In the genomic region with DNA sequence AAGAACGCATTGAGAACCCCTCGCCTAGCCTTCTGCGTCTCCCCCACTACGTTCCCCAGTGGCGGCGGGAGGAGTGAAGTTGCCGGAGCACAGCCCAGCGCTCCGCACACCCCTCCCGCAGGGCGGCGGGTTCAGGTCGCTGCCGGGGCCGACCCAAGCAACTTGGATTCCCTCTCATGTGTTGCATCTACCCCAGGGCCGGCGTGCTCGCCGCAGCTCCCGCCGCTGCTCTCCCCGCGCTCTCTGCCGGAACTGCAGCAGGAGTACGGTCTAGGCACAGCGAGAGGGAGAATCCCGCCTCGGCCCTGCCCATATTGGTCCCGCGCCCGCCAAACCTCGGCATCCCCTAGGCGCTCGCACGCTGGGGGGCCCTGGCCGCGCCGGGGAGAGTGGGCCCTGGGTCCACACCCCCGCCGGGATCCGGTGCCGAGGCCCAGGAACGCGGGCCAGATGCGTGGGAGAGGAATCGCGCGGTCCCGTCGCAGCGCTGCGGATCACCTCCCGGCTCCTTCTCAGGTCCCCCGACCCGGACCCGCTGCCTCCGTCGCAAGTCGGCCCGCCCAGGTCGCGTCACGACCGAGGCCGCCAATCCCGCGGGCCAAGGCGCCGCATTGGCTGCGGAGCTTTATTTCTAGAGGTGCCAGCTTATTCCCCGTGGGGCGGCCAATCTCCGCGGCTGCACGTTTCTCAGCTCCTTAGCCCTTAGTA, we compare ENCODE assay signal across 1 cellular context.
TF ChIP-seq lines count a peak whose summit lies in the region.

No MANE protein-coding gene starts in this region.

TF ChIP-seq in HepG2, 621 proteins besides CTCF, POLR2A, EP300 and RAD21 (continued from another document and continues in another):
- TF ChIP-seq, protein P1, sequence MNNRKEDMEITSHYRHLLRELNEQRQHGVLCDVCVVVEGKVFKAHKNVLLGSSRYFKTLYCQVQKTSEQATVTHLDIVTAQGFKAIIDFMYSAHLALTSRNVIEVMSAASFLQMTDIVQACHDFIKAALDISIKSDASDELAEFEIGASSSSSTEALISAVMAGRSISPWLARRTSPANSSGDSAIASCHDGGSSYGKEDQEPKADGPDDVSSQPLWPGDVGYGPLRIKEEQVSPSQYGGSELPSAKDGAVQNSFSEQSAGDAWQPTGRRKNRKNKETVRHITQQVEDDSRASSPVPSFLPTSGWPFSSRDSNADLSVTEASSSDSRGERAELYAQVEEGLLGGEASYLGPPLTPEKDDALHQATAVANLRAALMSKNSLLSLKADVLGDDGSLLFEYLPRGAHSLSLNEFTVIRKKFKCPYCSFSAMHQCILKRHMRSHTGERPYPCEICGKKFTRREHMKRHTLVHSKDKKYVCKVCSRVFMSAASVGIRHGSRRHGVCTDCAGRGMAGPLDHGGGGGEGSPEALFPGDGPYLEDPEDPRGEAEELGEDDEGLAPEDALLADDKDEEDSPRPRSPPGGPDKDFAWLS (CRISPR knock-in tag; IDR thresholded peaks at IDR 0.05; ENCODE audit: borderline replicate concordance) = no peak
- TF ChIP-seq PLRG1 (conservative IDR thresholded peaks at IDR 0.05) (no peak), CCDC6 (CRISPR knock-in tag; IDR thresholded peaks at IDR 0.05) (no peak), HDAC6 (IDR thresholded peaks at IDR 0.05; ENCODE audit: low read depth, low read length) (no peak), KDM4B (CRISPR knock-in tag; IDR thresholded peaks at IDR 0.05) (no peak), THAP11 (CRISPR knock-in tag; IDR thresholded peaks at IDR 0.05) (peak; percentile 16; the same call in 1 of the 2 replicates), SP2 (CRISPR knock-in tag; IDR thresholded peaks at IDR 0.05) (no peak), SNRNP70 (IDR thresholded peaks at IDR 0.05; ENCODE audit: low read depth, low read length) (no peak), ZNF564 (CRISPR knock-in tag; IDR thresholded peaks at IDR 0.05) (0 out of 2 replicates have a peak, but pooled peaks have one; percentile 54), SMC3 (IDR thresholded peaks at IDR 0.05; ENCODE audit: low read length) (no peak), ZNF782 (CRISPR knock-in tag; IDR thresholded peaks at IDR 0.05; ENCODE audit: borderline replicate concordance) (no peak; the same call in 1 of the 2 replicates), ZNF10 (CRISPR knock-in tag; IDR thresholded peaks at IDR 0.05; ENCODE audit: borderline replicate concordance, low read depth) (no peak), ZFP36L1 (CRISPR knock-in tag; IDR thresholded peaks at IDR 0.05) (no peak), ELF4 (CRISPR knock-in tag; IDR thresholded peaks at IDR 0.05; ENCODE audit: borderline replicate concordance) (no peak), ZNF143 (CRISPR knock-in tag; IDR thresholded peaks at IDR 0.05) (no peak), MAF1 (CRISPR knock-in tag; IDR thresholded peaks at IDR 0.05; ENCODE audit: borderline replicate concordance) (no peak), SMAD3 (CRISPR knock-in tag; IDR thresholded peaks at IDR 0.05) (no peak), ZNF577 (CRISPR knock-in tag; IDR thresholded peaks at IDR 0.05; ENCODE audit: borderline replicate concordance, low read depth) (no peak), TP53 (CRISPR knock-in tag; conservative IDR thresholded peaks at IDR 0.05) (0 out of 2 replicates have a peak, but pooled peaks have one; percentile 17), MEF2D (CRISPR knock-in tag; IDR thresholded peaks at IDR 0.05) (no peak), ZNF382 (CRISPR knock-in tag; IDR thresholded peaks at IDR 0.05; ENCODE audit: borderline replicate concordance) (no peak), PCBP2 (optimal IDR thresholded peaks at IDR 0.05; ENCODE audit: low read depth, low read length, poor library complexity, severe bottlenecking) (no peak)
- TF ChIP-seq, protein P2, sequence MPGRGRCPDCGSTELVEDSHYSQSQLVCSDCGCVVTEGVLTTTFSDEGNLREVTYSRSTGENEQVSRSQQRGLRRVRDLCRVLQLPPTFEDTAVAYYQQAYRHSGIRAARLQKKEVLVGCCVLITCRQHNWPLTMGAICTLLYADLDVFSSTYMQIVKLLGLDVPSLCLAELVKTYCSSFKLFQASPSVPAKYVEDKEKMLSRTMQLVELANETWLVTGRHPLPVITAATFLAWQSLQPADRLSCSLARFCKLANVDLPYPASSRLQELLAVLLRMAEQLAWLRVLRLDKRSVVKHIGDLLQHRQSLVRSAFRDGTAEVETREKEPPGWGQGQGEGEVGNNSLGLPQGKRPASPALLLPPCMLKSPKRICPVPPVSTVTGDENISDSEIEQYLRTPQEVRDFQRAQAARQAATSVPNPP (CRISPR knock-in tag; IDR thresholded peaks at IDR 0.05) = no peak
- TF ChIP-seq, protein P3, sequence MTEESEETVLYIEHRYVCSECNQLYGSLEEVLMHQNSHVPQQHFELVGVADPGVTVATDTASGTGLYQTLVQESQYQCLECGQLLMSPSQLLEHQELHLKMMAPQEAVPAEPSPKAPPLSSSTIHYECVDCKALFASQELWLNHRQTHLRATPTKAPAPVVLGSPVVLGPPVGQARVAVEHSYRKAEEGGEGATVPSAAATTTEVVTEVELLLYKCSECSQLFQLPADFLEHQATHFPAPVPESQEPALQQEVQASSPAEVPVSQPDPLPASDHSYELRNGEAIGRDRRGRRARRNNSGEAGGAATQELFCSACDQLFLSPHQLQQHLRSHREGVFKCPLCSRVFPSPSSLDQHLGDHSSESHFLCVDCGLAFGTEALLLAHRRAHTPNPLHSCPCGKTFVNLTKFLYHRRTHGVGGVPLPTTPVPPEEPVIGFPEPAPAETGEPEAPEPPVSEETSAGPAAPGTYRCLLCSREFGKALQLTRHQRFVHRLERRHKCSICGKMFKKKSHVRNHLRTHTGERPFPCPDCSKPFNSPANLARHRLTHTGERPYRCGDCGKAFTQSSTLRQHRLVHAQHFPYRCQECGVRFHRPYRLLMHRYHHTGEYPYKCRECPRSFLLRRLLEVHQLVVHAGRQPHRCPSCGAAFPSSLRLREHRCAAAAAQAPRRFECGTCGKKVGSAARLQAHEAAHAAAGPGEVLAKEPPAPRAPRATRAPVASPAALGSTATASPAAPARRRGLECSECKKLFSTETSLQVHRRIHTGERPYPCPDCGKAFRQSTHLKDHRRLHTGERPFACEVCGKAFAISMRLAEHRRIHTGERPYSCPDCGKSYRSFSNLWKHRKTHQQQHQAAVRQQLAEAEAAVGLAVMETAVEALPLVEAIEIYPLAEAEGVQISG (CRISPR knock-in tag; IDR thresholded peaks at IDR 0.05) = peak; percentile 25
- TF ChIP-seq, protein P4, sequence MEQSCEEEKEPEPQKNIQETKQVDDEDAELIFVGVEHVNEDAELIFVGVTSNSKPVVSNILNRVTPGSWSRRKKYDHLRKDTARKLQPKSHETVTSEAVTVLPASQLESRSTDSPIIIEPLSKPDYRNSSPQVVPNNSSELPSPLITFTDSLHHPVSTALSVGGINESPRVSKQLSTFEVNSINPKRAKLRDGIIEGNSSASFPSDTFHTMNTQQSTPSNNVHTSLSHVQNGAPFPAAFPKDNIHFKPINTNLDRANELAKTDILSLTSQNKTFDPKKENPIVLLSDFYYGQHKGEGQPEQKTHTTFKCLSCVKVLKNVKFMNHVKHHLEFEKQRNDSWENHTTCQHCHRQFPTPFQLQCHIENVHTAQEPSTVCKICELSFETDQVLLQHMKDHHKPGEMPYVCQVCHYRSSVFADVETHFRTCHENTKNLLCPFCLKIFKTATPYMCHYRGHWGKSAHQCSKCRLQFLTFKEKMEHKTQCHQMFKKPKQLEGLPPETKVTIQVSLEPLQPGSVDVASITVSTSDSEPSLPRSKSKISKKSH (CRISPR knock-in tag; IDR thresholded peaks at IDR 0.05; ENCODE audit: borderline replicate concordance) = peak; percentile 73
- TF ChIP-seq, protein P5, sequence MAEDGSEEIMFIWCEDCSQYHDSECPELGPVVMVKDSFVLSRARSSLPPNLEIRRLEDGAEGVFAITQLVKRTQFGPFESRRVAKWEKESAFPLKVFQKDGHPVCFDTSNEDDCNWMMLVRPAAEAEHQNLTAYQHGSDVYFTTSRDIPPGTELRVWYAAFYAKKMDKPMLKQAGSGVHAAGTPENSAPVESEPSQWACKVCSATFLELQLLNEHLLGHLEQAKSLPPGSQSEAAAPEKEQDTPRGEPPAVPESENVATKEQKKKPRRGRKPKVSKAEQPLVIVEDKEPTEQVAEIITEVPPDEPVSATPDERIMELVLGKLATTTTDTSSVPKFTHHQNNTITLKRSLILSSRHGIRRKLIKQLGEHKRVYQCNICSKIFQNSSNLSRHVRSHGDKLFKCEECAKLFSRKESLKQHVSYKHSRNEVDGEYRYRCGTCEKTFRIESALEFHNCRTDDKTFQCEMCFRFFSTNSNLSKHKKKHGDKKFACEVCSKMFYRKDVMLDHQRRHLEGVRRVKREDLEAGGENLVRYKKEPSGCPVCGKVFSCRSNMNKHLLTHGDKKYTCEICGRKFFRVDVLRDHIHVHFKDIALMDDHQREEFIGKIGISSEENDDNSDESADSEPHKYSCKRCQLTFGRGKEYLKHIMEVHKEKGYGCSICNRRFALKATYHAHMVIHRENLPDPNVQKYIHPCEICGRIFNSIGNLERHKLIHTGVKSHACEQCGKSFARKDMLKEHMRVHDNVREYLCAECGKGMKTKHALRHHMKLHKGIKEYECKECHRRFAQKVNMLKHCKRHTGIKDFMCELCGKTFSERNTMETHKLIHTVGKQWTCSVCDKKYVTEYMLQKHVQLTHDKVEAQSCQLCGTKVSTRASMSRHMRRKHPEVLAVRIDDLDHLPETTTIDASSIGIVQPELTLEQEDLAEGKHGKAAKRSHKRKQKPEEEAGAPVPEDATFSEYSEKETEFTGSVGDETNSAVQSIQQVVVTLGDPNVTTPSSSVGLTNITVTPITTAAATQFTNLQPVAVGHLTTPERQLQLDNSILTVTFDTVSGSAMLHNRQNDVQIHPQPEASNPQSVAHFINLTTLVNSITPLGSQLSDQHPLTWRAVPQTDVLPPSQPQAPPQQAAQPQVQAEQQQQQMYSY (CRISPR knock-in tag; IDR thresholded peaks at IDR 0.05) = no peak
- TF ChIP-seq, protein P6, sequence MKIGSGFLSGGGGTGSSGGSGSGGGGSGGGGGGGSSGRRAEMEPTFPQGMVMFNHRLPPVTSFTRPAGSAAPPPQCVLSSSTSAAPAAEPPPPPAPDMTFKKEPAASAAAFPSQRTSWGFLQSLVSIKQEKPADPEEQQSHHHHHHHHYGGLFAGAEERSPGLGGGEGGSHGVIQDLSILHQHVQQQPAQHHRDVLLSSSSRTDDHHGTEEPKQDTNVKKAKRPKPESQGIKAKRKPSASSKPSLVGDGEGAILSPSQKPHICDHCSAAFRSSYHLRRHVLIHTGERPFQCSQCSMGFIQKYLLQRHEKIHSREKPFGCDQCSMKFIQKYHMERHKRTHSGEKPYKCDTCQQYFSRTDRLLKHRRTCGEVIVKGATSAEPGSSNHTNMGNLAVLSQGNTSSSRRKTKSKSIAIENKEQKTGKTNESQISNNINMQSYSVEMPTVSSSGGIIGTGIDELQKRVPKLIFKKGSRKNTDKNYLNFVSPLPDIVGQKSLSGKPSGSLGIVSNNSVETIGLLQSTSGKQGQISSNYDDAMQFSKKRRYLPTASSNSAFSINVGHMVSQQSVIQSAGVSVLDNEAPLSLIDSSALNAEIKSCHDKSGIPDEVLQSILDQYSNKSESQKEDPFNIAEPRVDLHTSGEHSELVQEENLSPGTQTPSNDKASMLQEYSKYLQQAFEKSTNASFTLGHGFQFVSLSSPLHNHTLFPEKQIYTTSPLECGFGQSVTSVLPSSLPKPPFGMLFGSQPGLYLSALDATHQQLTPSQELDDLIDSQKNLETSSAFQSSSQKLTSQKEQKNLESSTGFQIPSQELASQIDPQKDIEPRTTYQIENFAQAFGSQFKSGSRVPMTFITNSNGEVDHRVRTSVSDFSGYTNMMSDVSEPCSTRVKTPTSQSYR (CRISPR knock-in tag; IDR thresholded peaks at IDR 0.05; ENCODE audit: borderline replicate concordance) = no peak
- TF ChIP-seq, protein P7, sequence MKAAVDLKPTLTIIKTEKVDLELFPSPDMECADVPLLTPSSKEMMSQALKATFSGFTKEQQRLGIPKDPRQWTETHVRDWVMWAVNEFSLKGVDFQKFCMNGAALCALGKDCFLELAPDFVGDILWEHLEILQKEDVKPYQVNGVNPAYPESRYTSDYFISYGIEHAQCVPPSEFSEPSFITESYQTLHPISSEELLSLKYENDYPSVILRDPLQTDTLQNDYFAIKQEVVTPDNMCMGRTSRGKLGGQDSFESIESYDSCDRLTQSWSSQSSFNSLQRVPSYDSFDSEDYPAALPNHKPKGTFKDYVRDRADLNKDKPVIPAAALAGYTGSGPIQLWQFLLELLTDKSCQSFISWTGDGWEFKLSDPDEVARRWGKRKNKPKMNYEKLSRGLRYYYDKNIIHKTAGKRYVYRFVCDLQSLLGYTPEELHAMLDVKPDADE (CRISPR knock-in tag; IDR thresholded peaks at IDR 0.05) = no peak; the same call in 1 of the 2 replicates
- TF ChIP-seq, protein P8, sequence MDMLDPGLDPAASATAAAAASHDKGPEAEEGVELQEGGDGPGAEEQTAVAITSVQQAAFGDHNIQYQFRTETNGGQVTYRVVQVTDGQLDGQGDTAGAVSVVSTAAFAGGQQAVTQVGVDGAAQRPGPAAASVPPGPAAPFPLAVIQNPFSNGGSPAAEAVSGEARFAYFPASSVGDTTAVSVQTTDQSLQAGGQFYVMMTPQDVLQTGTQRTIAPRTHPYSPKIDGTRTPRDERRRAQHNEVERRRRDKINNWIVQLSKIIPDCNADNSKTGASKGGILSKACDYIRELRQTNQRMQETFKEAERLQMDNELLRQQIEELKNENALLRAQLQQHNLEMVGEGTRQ (IDR thresholded peaks at IDR 0.05; ENCODE audit: low read depth, low read length) = no peak
- TF ChIP-seq, protein P8 (CRISPR knock-in tag; IDR thresholded peaks at IDR 0.05; ENCODE audit: borderline replicate concordance) = no peak
- TF ChIP-seq, protein P9, sequence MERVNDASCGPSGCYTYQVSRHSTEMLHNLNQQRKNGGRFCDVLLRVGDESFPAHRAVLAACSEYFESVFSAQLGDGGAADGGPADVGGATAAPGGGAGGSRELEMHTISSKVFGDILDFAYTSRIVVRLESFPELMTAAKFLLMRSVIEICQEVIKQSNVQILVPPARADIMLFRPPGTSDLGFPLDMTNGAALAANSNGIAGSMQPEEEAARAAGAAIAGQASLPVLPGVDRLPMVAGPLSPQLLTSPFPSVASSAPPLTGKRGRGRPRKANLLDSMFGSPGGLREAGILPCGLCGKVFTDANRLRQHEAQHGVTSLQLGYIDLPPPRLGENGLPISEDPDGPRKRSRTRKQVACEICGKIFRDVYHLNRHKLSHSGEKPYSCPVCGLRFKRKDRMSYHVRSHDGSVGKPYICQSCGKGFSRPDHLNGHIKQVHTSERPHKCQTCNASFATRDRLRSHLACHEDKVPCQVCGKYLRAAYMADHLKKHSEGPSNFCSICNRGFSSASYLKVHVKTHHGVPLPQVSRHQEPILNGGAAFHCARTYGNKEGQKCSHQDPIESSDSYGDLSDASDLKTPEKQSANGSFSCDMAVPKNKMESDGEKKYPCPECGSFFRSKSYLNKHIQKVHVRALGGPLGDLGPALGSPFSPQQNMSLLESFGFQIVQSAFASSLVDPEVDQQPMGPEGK (CRISPR knock-in tag; IDR thresholded peaks at IDR 0.05) = no peak; the same call in 1 of the 2 replicates
